25 cellular contexts compared by ENCODE assay signal in genomic region chr4:189285377-189285776, GRCh38.
"Had no signal": no experiment of that assay in that cellular context is flagged by ENCODE, and none has a peak within 500 bp of the region (broad histone marks: within the 10 kb centered on the region; RNA-seq: fewer than 3 reads in every experiment).

No MANE protein-coding gene starts in this region.

- H3K4me1 Mint-ChIP-seq: activated B cell treated with CpG ODN at 0.5 μM for 24 hours; activated CD8-positive, alpha-beta memory T cell treated with anti-CD3 and anti-CD28 coated beads, Interleukin-2, amount 10 ng/mL, durations not matched to agents 7 days and 5 days; activated naive CD4-positive, alpha-beta T cell treated with anti-CD3 and anti-CD28 coated beads, Interleukin-2, amount 50 U/mL, for 24 hours; activated naive CD8-positive, alpha-beta T cell treated with anti-CD3 and anti-CD28 coated beads, Interleukin-2, amount 50 U/mL, for 24 hours; nephron had no signal

- H3K4me3 Mint-ChIP-seq: activated B cell treated with CpG ODN at 0.5 μM for 24 hours; activated CD8-positive, alpha-beta memory T cell treated with anti-CD3 and anti-CD28 coated beads, Interleukin-2, amount 10 ng/mL, durations not matched to agents 7 days and 5 days; activated CD8-positive, alpha-beta T cell treated with anti-CD3 and anti-CD28 coated beads, Interleukin-2, amount 10 ng/mL, durations not matched to agents 7 days and 5 days; activated naive CD4-positive, alpha-beta T cell treated with anti-CD3 and anti-CD28 coated beads, Interleukin-2, amount 50 U/mL, for 24 hours; activated naive CD8-positive, alpha-beta T cell treated with anti-CD3 and anti-CD28 coated beads, Interleukin-2, amount 50 U/mL, for 24 hours; nephron had no signal

- ATAC-seq: activated CD8-positive, alpha-beta memory T cell treated with anti-CD3 and anti-CD28 coated beads, Interleukin-2, amount 10 ng/mL, durations not matched to agents 7 days and 5 days; activated CD8-positive, alpha-beta T cell treated with anti-CD3 and anti-CD28 coated beads, Interleukin-2, amount 10 ng/mL, durations not matched to agents 7 days and 5 days; activated naive CD8-positive, alpha-beta T cell treated with anti-CD3 and anti-CD28 coated beads, Interleukin-2, amount 50 U/mL, for 24 hours; left cardiac atrium; left ventricle myocardium superior; pancreas; psoas muscle had no signal

- H3K36me3 Mint-ChIP-seq: activated CD8-positive, alpha-beta memory T cell treated with anti-CD3 and anti-CD28 coated beads, Interleukin-2, amount 10 ng/mL, durations not matched to agents 7 days and 5 days; activated naive CD4-positive, alpha-beta T cell treated with anti-CD3 and anti-CD28 coated beads, Interleukin-2, amount 50 U/mL, for 24 hours had no signal

- H3K4me3 ChIP-seq: esophagus muscularis mucosa, pancreas, psoas muscle, sigmoid colon, tibial nerve had no signal

- H3K27ac ChIP-seq: esophagus muscularis mucosa, pancreas, psoas muscle, sigmoid colon, tibial nerve had no signal

- H3K27me3 Mint-ChIP-seq: activated B cell treated with CpG ODN at 0.5 μM for 24 hours; activated CD8-positive, alpha-beta memory T cell treated with anti-CD3 and anti-CD28 coated beads, Interleukin-2, amount 10 ng/mL, durations not matched to agents 7 days and 5 days; activated naive CD4-positive, alpha-beta T cell treated with anti-CD3 and anti-CD28 coated beads, Interleukin-2, amount 50 U/mL, for 24 hours; activated naive CD8-positive, alpha-beta T cell treated with anti-CD3 and anti-CD28 coated beads, Interleukin-2, amount 50 U/mL, for 24 hours had no signal

- H3K9me3 ChIP-seq: esophagus muscularis mucosa, pancreas, psoas muscle, tibial nerve had no signal

- DNase-seq: activated B cell treated with CpG ODN at 0.5 μM for 24 hours; activated CD8-positive, alpha-beta memory T cell treated with anti-CD3 and anti-CD28 coated beads, Interleukin-2, amount 10 ng/mL, durations not matched to agents 7 days and 5 days; activated CD8-positive, alpha-beta T cell treated with anti-CD3 and anti-CD28 coated beads, Interleukin-2, amount 10 ng/mL, durations not matched to agents 7 days and 5 days; activated naive CD8-positive, alpha-beta T cell treated with anti-CD3 and anti-CD28 coated beads, Interleukin-2, amount 50 U/mL, for 24 hours; activated T-cell treated with anti-CD3 and anti-CD28 coated beads, Interleukin-2, amount 50 U/mL, for 48 hours; amygdala; caudate nucleus; foreskin melanocyte; left cardiac atrium; left ventricle myocardium superior; pancreas; psoas muscle; sigmoid colon; small intestine; stimulated activated CD4-positive, alpha-beta T cell treated with anti-CD3 and anti-CD28 coated beads, Interleukin-1b, Interleukin-23, amount 100 ng/mL, for 48 hours; stimulated activated CD4-positive, alpha-beta T cell treated with anti-CD3 and anti-CD28 coated beads, Interleukin-4, amount 100 ng/mL, for 4 hours; stimulated activated CD8-positive, alpha-beta memory T cell treated with anti-CD3 and anti-CD28 coated beads, Interleukin-4, amount 100 ng/mL, for 48 hours; stimulated activated naive CD4-positive, alpha-beta T cell; T-helper 2 cell had no signal

- H3K36me3 ChIP-seq: esophagus muscularis mucosa, pancreas, sigmoid colon, tibial nerve had no signal

- H3K27ac Mint-ChIP-seq: activated B cell treated with CpG ODN at 0.5 μM for 24 hours; activated CD8-positive, alpha-beta memory T cell treated with anti-CD3 and anti-CD28 coated beads, Interleukin-2, amount 10 ng/mL, durations not matched to agents 7 days and 5 days; activated CD8-positive, alpha-beta T cell treated with anti-CD3 and anti-CD28 coated beads, Interleukin-2, amount 10 ng/mL, durations not matched to agents 7 days and 5 days; activated naive CD4-positive, alpha-beta T cell treated with anti-CD3 and anti-CD28 coated beads, Interleukin-2, amount 50 U/mL, for 24 hours; activated naive CD8-positive, alpha-beta T cell treated with anti-CD3 and anti-CD28 coated beads, Interleukin-2, amount 50 U/mL, for 24 hours; activated T-helper 2 cell treated with anti-CD3 and anti-CD28 coated beads, Interferon-gamma antibody, Interleukin-2, Interleukin-4, amounts not matched to agents 10 μg/mL and 5 μg/mL and 100 μg/mL, durations not matched to agents 14 hours and 24 hours and 36 hours; nephron had no signal

- H3K9me3 Mint-ChIP-seq: activated naive CD4-positive, alpha-beta T cell treated with anti-CD3 and anti-CD28 coated beads, Interleukin-2, amount 50 U/mL, for 24 hours had no signal

- FAIRE-seq: keratinocyte, pancreas, small intestine had no signal

- H3K4me1 ChIP-seq: esophagus muscularis mucosa, pancreas, psoas muscle, sigmoid colon, tibial nerve had no signal

- H3K27me3 ChIP-seq: pancreas, sigmoid colon, tibial nerve had no signal
